1 cellular context compared by ENCODE assay signal in the genomic region with DNA sequence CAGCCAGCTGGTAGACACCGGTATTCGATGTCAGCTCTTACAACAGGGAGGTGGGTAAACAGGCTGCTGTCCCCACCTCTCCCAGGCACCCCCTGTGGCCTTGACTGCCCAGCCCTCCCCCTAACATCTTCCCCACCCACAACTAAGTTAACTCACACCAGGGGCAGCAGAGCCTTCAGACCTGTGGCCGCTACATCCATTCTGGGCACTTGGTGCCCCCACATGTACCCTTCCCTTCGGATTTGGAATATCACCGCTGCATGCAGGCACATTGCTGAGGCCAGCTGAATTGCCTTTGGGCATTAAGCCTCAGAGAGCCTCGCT.
TF ChIP-seq lines count a peak whose summit lies in the region.

No MANE protein-coding gene starts in this region.

TF ChIP-seq in HepG2, 621 proteins besides CTCF, POLR2A, EP300 and RAD21 (continued from another document):
- no peak for TF ChIP-seq NFIC (IDR thresholded peaks at IDR 0.05; ENCODE audit: low read length)
- no peak for TF ChIP-seq ZNF251 (CRISPR knock-in tag; IDR thresholded peaks at IDR 0.05)
- TF ChIP-seq ZFX (CRISPR knock-in tag; IDR thresholded peaks at IDR 0.05; ENCODE audit: low read depth): peak; percentile 28; the same call in 1 of the 2 replicates
- TF ChIP-seq NBN (conservative IDR thresholded peaks at IDR 0.05): no peak
- TF ChIP-seq, protein P1, sequence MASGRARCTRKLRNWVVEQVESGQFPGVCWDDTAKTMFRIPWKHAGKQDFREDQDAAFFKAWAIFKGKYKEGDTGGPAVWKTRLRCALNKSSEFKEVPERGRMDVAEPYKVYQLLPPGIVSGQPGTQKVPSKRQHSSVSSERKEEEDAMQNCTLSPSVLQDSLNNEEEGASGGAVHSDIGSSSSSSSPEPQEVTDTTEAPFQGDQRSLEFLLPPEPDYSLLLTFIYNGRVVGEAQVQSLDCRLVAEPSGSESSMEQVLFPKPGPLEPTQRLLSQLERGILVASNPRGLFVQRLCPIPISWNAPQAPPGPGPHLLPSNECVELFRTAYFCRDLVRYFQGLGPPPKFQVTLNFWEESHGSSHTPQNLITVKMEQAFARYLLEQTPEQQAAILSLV (CRISPR knock-in tag; IDR thresholded peaks at IDR 0.05; ENCODE audit: borderline replicate concordance): 0 out of 2 replicates have a peak, but pooled peaks have one; percentile 73
- TF ChIP-seq, protein P2, sequence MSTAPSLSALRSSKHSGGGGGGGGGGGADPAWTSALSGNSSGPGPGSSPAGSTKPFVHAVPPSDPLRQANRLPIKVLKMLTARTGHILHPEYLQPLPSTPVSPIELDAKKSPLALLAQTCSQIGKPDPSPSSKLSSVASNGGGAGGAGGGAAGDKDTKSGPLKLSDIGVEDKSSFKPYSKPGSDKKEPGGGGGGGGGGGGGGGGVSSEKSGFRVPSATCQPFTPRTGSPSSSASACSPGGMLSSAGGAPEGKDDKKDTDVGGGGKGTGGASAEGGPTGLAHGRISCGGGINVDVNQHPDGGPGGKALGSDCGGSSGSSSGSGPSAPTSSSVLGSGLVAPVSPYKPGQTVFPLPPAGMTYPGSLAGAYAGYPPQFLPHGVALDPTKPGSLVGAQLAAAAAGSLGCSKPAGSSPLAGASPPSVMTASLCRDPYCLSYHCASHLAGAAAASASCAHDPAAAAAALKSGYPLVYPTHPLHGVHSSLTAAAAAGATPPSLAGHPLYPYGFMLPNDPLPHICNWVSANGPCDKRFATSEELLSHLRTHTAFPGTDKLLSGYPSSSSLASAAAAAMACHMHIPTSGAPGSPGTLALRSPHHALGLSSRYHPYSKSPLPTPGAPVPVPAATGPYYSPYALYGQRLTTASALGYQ (CRISPR knock-in tag; IDR thresholded peaks at IDR 0.05): peak; percentile 23; the same call in 1 of the 2 replicates
- 0 out of 2 replicates have a peak, but pooled peaks have one; percentile 19 for TF ChIP-seq FOXJ3 (CRISPR knock-in tag; IDR thresholded peaks at IDR 0.05; ENCODE audit: borderline replicate concordance)
- no peak for TF ChIP-seq ASH2L (IDR thresholded peaks at IDR 0.05; ENCODE audit: insufficient read length, low read depth, low read length)
- no peak for TF ChIP-seq CHD2 (IDR thresholded peaks at IDR 0.05; ENCODE audit: low read depth, low read length)
- TF ChIP-seq FOXP1 (IDR thresholded peaks at IDR 0.05): no peak
- peak; percentile 2; the same call in 1 of the 2 replicates for TF ChIP-seq FOXP1 (CRISPR knock-in tag; IDR thresholded peaks at IDR 0.05)
- TF ChIP-seq NR2C2 (CRISPR knock-in tag; IDR thresholded peaks at IDR 0.05; ENCODE audit: borderline replicate concordance): no peak
- 0 out of 2 replicates have a peak, but pooled peaks have one; percentile 25 for TF ChIP-seq ZNF792 (CRISPR knock-in tag; IDR thresholded peaks at IDR 0.05)
- peak; percentile 13; the same call in 1 of the 2 replicates for TF ChIP-seq ZBTB7B (CRISPR knock-in tag; IDR thresholded peaks at IDR 0.05)
- no peak for TF ChIP-seq ZNF570 (CRISPR knock-in tag; IDR thresholded peaks at IDR 0.05; ENCODE audit: borderline replicate concordance)
- no peak for TF ChIP-seq KAT2B (IDR thresholded peaks at IDR 0.05; ENCODE audit: borderline replicate concordance, low read depth, low read length)
- TF ChIP-seq, protein P3, sequence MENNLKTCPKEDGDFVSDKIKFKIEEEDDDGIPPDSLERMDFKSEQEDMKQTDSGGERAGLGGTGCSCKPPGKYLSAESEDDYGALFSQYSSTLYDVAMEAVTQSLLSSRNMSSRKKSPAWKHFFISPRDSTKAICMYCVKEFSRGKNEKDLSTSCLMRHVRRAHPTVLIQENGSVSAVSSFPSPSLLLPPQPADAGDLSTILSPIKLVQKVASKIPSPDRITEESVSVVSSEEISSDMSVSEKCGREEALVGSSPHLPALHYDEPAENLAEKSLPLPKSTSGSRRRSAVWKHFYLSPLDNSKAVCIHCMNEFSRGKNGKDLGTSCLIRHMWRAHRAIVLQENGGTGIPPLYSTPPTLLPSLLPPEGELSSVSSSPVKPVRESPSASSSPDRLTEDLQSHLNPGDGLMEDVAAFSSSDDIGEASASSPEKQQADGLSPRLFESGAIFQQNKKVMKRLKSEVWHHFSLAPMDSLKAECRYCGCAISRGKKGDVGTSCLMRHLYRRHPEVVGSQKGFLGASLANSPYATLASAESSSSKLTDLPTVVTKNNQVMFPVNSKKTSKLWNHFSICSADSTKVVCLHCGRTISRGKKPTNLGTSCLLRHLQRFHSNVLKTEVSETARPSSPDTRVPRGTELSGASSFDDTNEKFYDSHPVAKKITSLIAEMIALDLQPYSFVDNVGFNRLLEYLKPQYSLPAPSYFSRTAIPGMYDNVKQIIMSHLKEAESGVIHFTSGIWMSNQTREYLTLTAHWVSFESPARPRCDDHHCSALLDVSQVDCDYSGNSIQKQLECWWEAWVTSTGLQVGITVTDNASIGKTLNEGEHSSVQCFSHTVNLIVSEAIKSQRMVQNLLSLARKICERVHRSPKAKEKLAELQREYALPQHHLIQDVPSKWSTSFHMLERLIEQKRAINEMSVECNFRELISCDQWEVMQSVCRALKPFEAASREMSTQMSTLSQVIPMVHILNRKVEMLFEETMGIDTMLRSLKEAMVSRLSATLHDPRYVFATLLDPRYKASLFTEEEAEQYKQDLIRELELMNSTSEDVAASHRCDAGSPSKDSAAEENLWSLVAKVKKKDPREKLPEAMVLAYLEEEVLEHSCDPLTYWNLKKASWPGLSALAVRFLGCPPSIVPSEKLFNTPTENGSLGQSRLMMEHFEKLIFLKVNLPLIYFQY (CRISPR knock-in tag; IDR thresholded peaks at IDR 0.05; ENCODE audit: borderline replicate concordance): no peak
- no peak for TF ChIP-seq NCOR1 (IDR thresholded peaks at IDR 0.05; ENCODE audit: borderline replicate concordance, low read length)
- TF ChIP-seq BCL6 (CRISPR knock-in tag; IDR thresholded peaks at IDR 0.05): peak; percentile 40; the same call in 1 of the 2 replicates
- TF ChIP-seq, protein P4, sequence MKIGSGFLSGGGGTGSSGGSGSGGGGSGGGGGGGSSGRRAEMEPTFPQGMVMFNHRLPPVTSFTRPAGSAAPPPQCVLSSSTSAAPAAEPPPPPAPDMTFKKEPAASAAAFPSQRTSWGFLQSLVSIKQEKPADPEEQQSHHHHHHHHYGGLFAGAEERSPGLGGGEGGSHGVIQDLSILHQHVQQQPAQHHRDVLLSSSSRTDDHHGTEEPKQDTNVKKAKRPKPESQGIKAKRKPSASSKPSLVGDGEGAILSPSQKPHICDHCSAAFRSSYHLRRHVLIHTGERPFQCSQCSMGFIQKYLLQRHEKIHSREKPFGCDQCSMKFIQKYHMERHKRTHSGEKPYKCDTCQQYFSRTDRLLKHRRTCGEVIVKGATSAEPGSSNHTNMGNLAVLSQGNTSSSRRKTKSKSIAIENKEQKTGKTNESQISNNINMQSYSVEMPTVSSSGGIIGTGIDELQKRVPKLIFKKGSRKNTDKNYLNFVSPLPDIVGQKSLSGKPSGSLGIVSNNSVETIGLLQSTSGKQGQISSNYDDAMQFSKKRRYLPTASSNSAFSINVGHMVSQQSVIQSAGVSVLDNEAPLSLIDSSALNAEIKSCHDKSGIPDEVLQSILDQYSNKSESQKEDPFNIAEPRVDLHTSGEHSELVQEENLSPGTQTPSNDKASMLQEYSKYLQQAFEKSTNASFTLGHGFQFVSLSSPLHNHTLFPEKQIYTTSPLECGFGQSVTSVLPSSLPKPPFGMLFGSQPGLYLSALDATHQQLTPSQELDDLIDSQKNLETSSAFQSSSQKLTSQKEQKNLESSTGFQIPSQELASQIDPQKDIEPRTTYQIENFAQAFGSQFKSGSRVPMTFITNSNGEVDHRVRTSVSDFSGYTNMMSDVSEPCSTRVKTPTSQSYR (CRISPR knock-in tag; IDR thresholded peaks at IDR 0.05; ENCODE audit: borderline replicate concordance): peak; percentile 60; the same call in 1 of the 2 replicates
- 0 out of 2 replicates have a peak, but pooled peaks have one; percentile 4 for TF ChIP-seq ZSCAN20 (CRISPR knock-in tag; IDR thresholded peaks at IDR 0.05; ENCODE audit: borderline replicate concordance)
- peak; percentile 9; the same call in 1 of the 2 replicates for TF ChIP-seq FOXK1 (CRISPR knock-in tag; IDR thresholded peaks at IDR 0.05; ENCODE audit: borderline replicate concordance, low read depth)
- TF ChIP-seq KLF16 (CRISPR knock-in tag; IDR thresholded peaks at IDR 0.05): no peak
- peak; percentile 17 for TF ChIP-seq ZEB1 (IDR thresholded peaks at IDR 0.05; ENCODE audit: insufficient replicate concordance, low read depth)
- TF ChIP-seq CENPT (CRISPR knock-in tag; IDR thresholded peaks at IDR 0.05; ENCODE audit: low read depth): no peak
- TF ChIP-seq ZFAT (CRISPR knock-in tag; conservative IDR thresholded peaks at IDR 0.05): no peak
- no peak for TF ChIP-seq FOXC1 (CRISPR knock-in tag; IDR thresholded peaks at IDR 0.05; ENCODE audit: borderline replicate concordance)
- TF ChIP-seq CC2D1A (CRISPR knock-in tag; IDR thresholded peaks at IDR 0.05): 0 out of 2 replicates have a peak, but pooled peaks have one; percentile 36
- peak; percentile 26; the same call in 1 of the 2 replicates for TF ChIP-seq FOXA3 (CRISPR knock-in tag; IDR thresholded peaks at IDR 0.05)
- no peak for TF ChIP-seq EZH2 (conservative IDR thresholded peaks at IDR 0.05; ENCODE audit: low read depth, low read length)
- TF ChIP-seq CREM (IDR thresholded peaks at IDR 0.05): peak; percentile 15; the same call in 1 of the 2 replicates
- TF ChIP-seq CREM (CRISPR knock-in tag; IDR thresholded peaks at IDR 0.05): no peak
- TF ChIP-seq GATA4 (IDR thresholded peaks at IDR 0.05; ENCODE audit: borderline replicate concordance, low read depth): no peak
- peak; percentile 4; the same call in 1 of the 2 replicates for TF ChIP-seq NRL (CRISPR knock-in tag; IDR thresholded peaks at IDR 0.05; ENCODE audit: borderline replicate concordance)
- TF ChIP-seq CBX1 (IDR thresholded peaks at IDR 0.05; ENCODE audit: low read depth): peak; percentile 12
- peak; percentile 67; the same call in 1 of the 2 replicates for TF ChIP-seq ZNF746 (CRISPR knock-in tag; IDR thresholded peaks at IDR 0.05)
- TF ChIP-seq, protein P5, sequence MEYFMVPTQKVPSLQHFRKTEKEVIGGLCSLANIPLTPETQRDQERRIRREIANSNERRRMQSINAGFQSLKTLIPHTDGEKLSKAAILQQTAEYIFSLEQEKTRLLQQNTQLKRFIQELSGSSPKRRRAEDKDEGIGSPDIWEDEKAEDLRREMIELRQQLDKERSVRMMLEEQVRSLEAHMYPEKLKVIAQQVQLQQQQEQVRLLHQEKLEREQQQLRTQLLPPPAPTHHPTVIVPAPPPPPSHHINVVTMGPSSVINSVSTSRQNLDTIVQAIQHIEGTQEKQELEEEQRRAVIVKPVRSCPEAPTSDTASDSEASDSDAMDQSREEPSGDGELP (IDR thresholded peaks at IDR 0.05; ENCODE audit: borderline replicate concordance, low read depth): 0 out of 2 replicates have a peak, but pooled peaks have one; percentile 79
- 0 out of 2 replicates have a peak, but pooled peaks have one; percentile 2 for TF ChIP-seq KDM4B (CRISPR knock-in tag; IDR thresholded peaks at IDR 0.05)
- TF ChIP-seq KMT2A (CRISPR knock-in tag; IDR thresholded peaks at IDR 0.05): no peak
